In genomic region chr3:188607810-188608209, GRCh38 we compare ENCODE assay signal across 13 cellular contexts.
"Had no signal": no experiment of that assay in that cellular context is flagged by ENCODE, and none has a peak within 500 bp of the region (broad histone marks: within the 10 kb centered on the region; RNA-seq: fewer than 3 reads in every experiment).

No MANE protein-coding gene starts in this region.

- H3K4me3 Mint-ChIP-seq: activated CD4-positive, alpha-beta memory T cell treated with anti-CD3 and anti-CD28 coated beads for 36 hours; activated T-helper 1 cell treated with anti-CD3 and anti-CD28 coated beads, Interleukin-12 subunit alpha, Interleukin-12 subunit beta, Interleukin-2, Interleukin-4 antibody, amounts not matched to agents 30 ng/mL and 10 ng/mL and 1 ng/mL, durations not matched to agents 14 hours and 24 hours and 36 hours; nephron progenitor cell; T-helper 1 cell treated with Interleukin-12 subunit alpha and Interleukin-12 subunit beta and Interleukin-4 antibody, amounts not matched to agents 30 μg/mL and 1 μg/mL, for 36 hours had no signal

- DNase-seq: activated CD4-positive, alpha-beta memory T cell treated with anti-CD3 and anti-CD28 coated beads for 36 hours; activated naive CD4-positive, alpha-beta T cell treated with Interleukin-2 at 50 U/mL for 16 hours; central memory CD4-positive, alpha-beta T cell; effector memory CD4-positive, alpha-beta T cell; hippocampal formation; left ventricle myocardium superior; mesenchymal stem cell; nephron progenitor cell; stimulated activated CD4-positive, alpha-beta T cell treated with anti-CD3 and anti-CD28 coated beads, Interleukin-15, amount 100 ng/mL, for 24 hours; stimulated activated CD4-positive, alpha-beta T cell treated with anti-CD3 and anti-CD28 coated beads, Interleukin-4, amount 100 ng/mL, for 24 hours; stomach had no signal

- H3K4me1 Mint-ChIP-seq: nephron progenitor cell had no signal

- H3K27me3 Mint-ChIP-seq: activated CD4-positive, alpha-beta memory T cell treated with anti-CD3 and anti-CD28 coated beads for 36 hours had no signal

- ATAC-seq: left ventricle myocardium superior had no signal

- H3K9me3 ChIP-seq: stomach had no signal

- H3K27me3 ChIP-seq: stomach had no signal

- H3K4me3 ChIP-seq: stomach had no signal

- H3K27ac ChIP-seq: stomach had no signal

- H3K27ac Mint-ChIP-seq: activated CD4-positive, alpha-beta memory T cell treated with anti-CD3 and anti-CD28 coated beads for 36 hours; activated T-helper 1 cell treated with anti-CD3 and anti-CD28 coated beads, Interleukin-12 subunit alpha, Interleukin-12 subunit beta, Interleukin-2, Interleukin-4 antibody, amounts not matched to agents 30 ng/mL and 10 ng/mL and 1 ng/mL, durations not matched to agents 14 hours and 24 hours and 36 hours; nephron progenitor cell; T-helper 1 cell treated with Interleukin-12 subunit alpha and Interleukin-12 subunit beta and Interleukin-4 antibody, amounts not matched to agents 30 μg/mL and 1 μg/mL, for 36 hours had no signal
